In the genomic region with DNA sequence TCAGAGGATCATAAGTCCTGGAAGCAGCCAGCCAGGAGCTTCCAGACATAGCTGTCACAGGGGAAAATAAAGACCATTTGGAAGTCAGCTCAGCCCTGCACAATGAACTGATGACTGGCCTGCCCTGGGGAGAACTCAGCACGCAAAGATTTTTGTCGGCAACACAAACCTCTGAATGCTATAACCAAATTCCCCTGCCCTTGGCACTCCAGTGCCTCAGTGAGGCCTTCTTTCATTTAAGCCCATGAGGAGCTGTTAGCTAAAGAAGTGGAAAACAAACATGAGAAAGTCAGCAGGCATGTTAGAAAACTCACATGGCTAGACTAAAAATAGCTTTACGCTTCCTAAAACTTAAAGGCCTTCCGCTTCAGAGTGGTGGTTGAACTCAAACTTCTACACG, we compare ENCODE assay signal across 13 cellular contexts.
A peak's percentile ranks its signal among the peaks of the same experiment; 100 is the strongest.
DNase-seq lines count a peak whose midpoint lies in the region; ATAC-seq and TF ChIP-seq lines count a peak whose summit lies in the region.
"Had no signal": no experiment of that assay in that cellular context is flagged by ENCODE, and none has a peak within 500 bp of the region (broad histone marks: within the 10 kb centered on the region; RNA-seq: fewer than 3 reads in every experiment).

No MANE protein-coding gene starts in this region.

- H3K27me3 ChIP-seq in IMR-90 (ENCODE audit: control insufficient read depth, insufficient read depth, low read length): no peaks in the 10 kb centered on the region; the same call in none of the 2 replicates
- H3K27me3 ChIP-seq in mesenchymal stem cell (ENCODE audit: control insufficient read depth in 1 of 2, insufficient read depth in 1 of 2, low read length in 2 of 2): peaks cover 0 to 4% of the 10 kb centered on the region in 2 experiments
- no peaks in the 10 kb centered on the region for H3K27me3 ChIP-seq in thoracic aorta (replicated peaks; ENCODE audit: insufficient read depth)
- H3K27me3 ChIP-seq in testis: no peaks in the 10 kb centered on the region

- TF ChIP-seq CTCF in IMR-90 (conservative IDR thresholded peaks at IDR 0.05; ENCODE audit: low read depth, low read length) (no peak), thoracic aorta (IDR thresholded peaks at IDR 0.05) (no peak), testis (IDR thresholded peaks at IDR 0.05) (no peak)

- H2AFZ ChIP-seq in IMR-90 (replicated peaks; ENCODE audit: low read length, poor library complexity) (no peak overlapping the region), mesenchymal stem cell (ENCODE audit: low read depth, low read length) (no peak overlapping the region)

- no TSS peak for BruUV-seq in IMR-90 (replicated peaks; lab: Mats Ljungman, UMichigan)

- no peak overlapping the region for H3K4ac ChIP-seq in IMR-90 (ENCODE audit: low read depth, low read length)
- H3K4ac ChIP-seq in mesenchymal stem cell (ENCODE audit: low read depth in 1 of 2, low read length in 2 of 2): no peak overlapping the region

- no peak overlapping the region for H2BK20ac ChIP-seq in IMR-90 (ENCODE audit: low read depth, low read length)

- no CpG with 5 or more reads among the region's 5 CpGs for WGBS in IMR-90 (ENCODE audit: extremely low coverage in 2 of 2, insufficient read length in 1 of 2), 2 experiments
- WGBS in mesenchymal stem cell: 52% methylated on average over 5 of the region's 5 CpGs
- WGBS in testis, 2 donors: 50 to 58% methylated on average over 5 of the region's 5 CpGs

- H2BK120ac ChIP-seq in IMR-90 (ENCODE audit: low read depth, low read length) (no peak overlapping the region), mesenchymal stem cell (ENCODE audit: low read depth, low read length) (no peak overlapping the region)

- no peak overlapping the region for H2BK12ac ChIP-seq in mesenchymal stem cell (ENCODE audit: low read length in 2 of 2)

- H3K56ac ChIP-seq in IMR-90 (ENCODE audit: extremely low read depth, insufficient read depth, low read length): no peak overlapping the region

- H3K27ac ChIP-seq in IMR-90 (ENCODE audit: insufficient read depth, low read length): no peak overlapping the region
- H3K27ac ChIP-seq in mesenchymal stem cell (ENCODE audit: low read length, poor library complexity, severe bottlenecking): no peak overlapping the region
- H3K27ac ChIP-seq in thoracic aorta: peak overlapping the region; percentile 44 to 53
- peak overlapping the region in 1 of 2 donors; percentile 18 for H3K27ac ChIP-seq in testis

- H3K4me2 ChIP-seq in IMR-90 (ENCODE audit: low read depth, low read length) (no peak overlapping the region), mesenchymal stem cell (ENCODE audit: low read length, poor library complexity, severe bottlenecking) (no peak overlapping the region)

- POLR2A ChIA-PET in IMR-90 (lab: Charles Lee; ENCODE audit: unreplicated experiment): no interaction called here

- peaks cover 3% of the 10 kb centered on the region; the same call in 1 of the 2 replicates for H3K9me1 ChIP-seq in IMR-90 (ENCODE audit: insufficient read depth, low read length)

- ATAC-seq in IMR-90 (ENCODE audit: low read depth) (no peak), thoracic aorta (ENCODE audit: insufficient number of reproducible peaks, low FRiP score, low read depth) (no peak), HG03565 (IDR thresholded peaks at IDR 0.05; ENCODE audit: unreplicated experiment) (no peak)
- ATAC-seq: stimulated activated memory B cell treated with anti-CD40 and anti-IgM and Interleukin-4, amounts not matched to agents 10 μg/mL and 1 μg/mL and 100 μg/mL, for 72 hours had no signal

- peak; percentile 5 for DNase-seq in IMR-90
- peak; percentile 57 for DNase-seq in epidermal melanocyte (ENCODE audit: insufficient read length, low spot score)
- no peak for DNase-seq in mesenchymal stem cell
- no peak for DNase-seq in thoracic aorta (ENCODE audit: low spot score)
- DNase-seq in activated T-cell treated with anti-CD3 and anti-CD28 coated beads, Interleukin-2, amount 50 U/mL, for 1 hour: no peak
- DNase-seq in testis: no peak
- DNase-seq: activated gamma-delta T cell; COR-L47; NCI-H1092 treated with DMSO at 0.1 percent for 48 hours; NCI-H510A treated with DMSO at 0.1 percent for 48 hours; stimulated activated CD4-positive, alpha-beta T cell treated with anti-CD3 and anti-CD28 coated beads, Interleukin-4, amount 100 ng/mL, for 24 hours had no signal

- no peak for TF ChIP-seq RAD21 in IMR-90 (IDR thresholded peaks at IDR 0.05; ENCODE audit: low read length)

- no peak overlapping the region for H4K8ac ChIP-seq in IMR-90 (ENCODE audit: low read depth in 2 of 2, low read length in 2 of 2)
- H4K8ac ChIP-seq in mesenchymal stem cell (ENCODE audit: low read length): no peak overlapping the region

- H2AK5ac ChIP-seq in IMR-90 (ENCODE audit: low read depth, low read length) (no peak overlapping the region), mesenchymal stem cell (ENCODE audit: low read length, severe bottlenecking) (no peak overlapping the region)

- H3K4me3 ChIP-seq in IMR-90 (ENCODE audit: insufficient read depth, low read depth, low read length): no peak overlapping the region
- peak overlapping the region in 1 of 2 experiments; percentile 42 for H3K4me3 ChIP-seq in mesenchymal stem cell (ENCODE audit: insufficient read depth in 1 of 2, low read depth in 1 of 2, low read length in 2 of 2)
- H3K4me3 ChIP-seq in thoracic aorta: no peak overlapping the region
- H3K4me3 ChIP-seq in testis: no peak overlapping the region

- no peak for TF ChIP-seq POLR2A in IMR-90 (IDR thresholded peaks at IDR 0.05; ENCODE audit: low read depth, low read length)
- TF ChIP-seq POLR2A in testis (IDR thresholded peaks at IDR 0.05): no peak

- in situ Hi-C loops in IMR-90 (cut with MboI; ENCODE audit: low sequenced_read_pairs): loop anchor here (5.0 to 10.0 kb wide), 3 partner anchors 187 to 427 kb away; no protein-coding TSS in a partner anchor

- H3K79me1 ChIP-seq in IMR-90 (ENCODE audit: low read depth in 1 of 2, low read length in 2 of 2): no peaks in the 10 kb centered on the region
- no peaks in the 10 kb centered on the region for H3K79me1 ChIP-seq in mesenchymal stem cell (replicated peaks; ENCODE audit: low read length, poor library complexity, severe bottlenecking)

- CTCF ChIA-PET in IMR-90 (lab: Yijun Ruan, JAX): interaction anchor here (1.0 to 1.5 kb wide), 2 partner anchors 277 to 613 kb away, joined by 3 to 6 read pairs; no protein-coding TSS in a partner anchor

- H3K36me3 ChIP-seq in IMR-90 (ENCODE audit: control insufficient read depth, insufficient read depth, low read length) (no peaks in the 10 kb centered on the region), mesenchymal stem cell (ENCODE audit: control insufficient read depth in 1 of 2, insufficient read depth in 2 of 2, low read depth in 1 of 2, low read length in 2 of 2) (peaks cover 0 to 1% of the 10 kb centered on the region in 2 experiments), thoracic aorta (no peaks in the 10 kb centered on the region), testis (ENCODE audit: low read depth, missing control alignments) (no peaks in the 10 kb centered on the region)

- H3K9me3 ChIP-seq in IMR-90 (ENCODE audit: control insufficient read depth, insufficient read depth, low read length) (no peaks in the 10 kb centered on the region), mesenchymal stem cell (ENCODE audit: control insufficient read depth, low read length) (no peaks in the 10 kb centered on the region), thoracic aorta (no peaks in the 10 kb centered on the region), testis (no peaks in the 10 kb centered on the region)

- H3K23ac ChIP-seq in IMR-90 (ENCODE audit: low read depth, low read length): no peak overlapping the region
- no peak overlapping the region for H3K23ac ChIP-seq in mesenchymal stem cell (ENCODE audit: low read length in 2 of 2)

- H2BK15ac ChIP-seq in IMR-90 (ENCODE audit: low read depth, low read length): no peak overlapping the region
- no peak overlapping the region for H2BK15ac ChIP-seq in mesenchymal stem cell (ENCODE audit: low read depth, poor library complexity, severe bottlenecking)

- no peak overlapping the region for H2BK5ac ChIP-seq in IMR-90 (ENCODE audit: low read depth, low read length, poor library complexity, severe bottlenecking)
- H2BK5ac ChIP-seq in mesenchymal stem cell (ENCODE audit: low read depth, low read length, poor library complexity, severe bottlenecking): no peak overlapping the region

- H3K9ac ChIP-seq in IMR-90 (ENCODE audit: low read depth, low read length) (no peak overlapping the region), mesenchymal stem cell (ENCODE audit: low read length) (peak overlapping the region; percentile 87)

- no peak overlapping the region for H2AK9ac ChIP-seq in IMR-90 (replicated peaks; ENCODE audit: low read depth, low read length, poor library complexity)

- no peak overlapping the region for H4K91ac ChIP-seq in IMR-90 (ENCODE audit: insufficient read depth, low read depth, low read length)
- H4K91ac ChIP-seq in mesenchymal stem cell (ENCODE audit: low read length): no peak overlapping the region

- H3K4me1 ChIP-seq in IMR-90 (ENCODE audit: control insufficient read depth, insufficient read depth, low read length) (peaks cover 2% of the 10 kb centered on the region; the same call in 1 of the 2 replicates), mesenchymal stem cell (ENCODE audit: control insufficient read depth, insufficient read depth, low read depth, low read length) (peaks cover 13% of the 10 kb centered on the region), thoracic aorta (ENCODE audit: control insufficient read depth in 1 of 2, low read depth in 2 of 2) (peaks cover 19 to 23% of the 10 kb centered on the region in 2 donors), testis (no peaks in the 10 kb centered on the region)

- dilution Hi-C loops in IMR-90 (cut with HindIII; ENCODE audit: low sequenced_read_pairs, unreplicated experiment): no loop called here

- no peak overlapping the region for H4K5ac ChIP-seq in IMR-90 (ENCODE audit: low read depth, low read length)

- intact Hi-C loops in IMR-90 (cut with micrococcal nuclease): loop anchor here (2.0 to 10.0 kb wide), 6 partner anchors 85 to 617 kb away; partner anchors contain the start of genes RANBP3L and SLC1A3
- intact Hi-C loops in testis (cut with DNase I; ENCODE audit: low total_unique reads): loop anchor here (5.0 kb wide), 1 partner anchor 275 kb away; no protein-coding TSS in a partner anchor

- H4K20me1 ChIP-seq in IMR-90 (ENCODE audit: insufficient read depth, low read length): no peaks in the 10 kb centered on the region

- H3K14ac ChIP-seq in IMR-90 (replicated peaks; ENCODE audit: low read depth, low read length) (no peak overlapping the region), mesenchymal stem cell (ENCODE audit: low read length in 2 of 2) (no peak overlapping the region)

- H3K18ac ChIP-seq in IMR-90 (ENCODE audit: low read depth, low read length): no peak overlapping the region
- no peak overlapping the region for H3K18ac ChIP-seq in mesenchymal stem cell (ENCODE audit: low read depth in 1 of 2, low read length in 2 of 2)

TF ChIP-seq in IMR-90, 13 proteins besides CTCF, POLR2A, EP300 and RAD21:
- TF ChIP-seq SMC3 (IDR thresholded peaks at IDR 0.05; ENCODE audit: low read depth, low read length): no peak
- TF ChIP-seq RFX5 (IDR thresholded peaks at IDR 0.05; ENCODE audit: low read depth, low read length): no peak
- TF ChIP-seq RCOR1 (IDR thresholded peaks at IDR 0.05; ENCODE audit: insufficient replicate concordance, low read length): no peak
- no peak for TF ChIP-seq BHLHE40 (IDR thresholded peaks at IDR 0.05; ENCODE audit: low read depth, low read length)
- no peak for TF ChIP-seq CHD1 (IDR thresholded peaks at IDR 0.05; ENCODE audit: low read depth, low read length)

Comparison
In these comparisons a context has a peak if more than half of its experiments do, and no peak if none do; other contexts are left out.
1. DNase-seq: peak in IMR-90 (single experiment) and epidermal melanocyte (single experiment); none in mesenchymal stem cell (single experiment), thoracic aorta (single experiment), activated T-cell treated with anti-CD3 and anti-CD28 coated beads, Interleukin-2, amount 50 U/mL, for 1 hour (single experiment) and testis (single experiment).
2. H3K27ac ChIP-seq: peak in thoracic aorta (2 of 2); none in IMR-90 (single experiment) and mesenchymal stem cell (single experiment).